In the genomic region with DNA sequence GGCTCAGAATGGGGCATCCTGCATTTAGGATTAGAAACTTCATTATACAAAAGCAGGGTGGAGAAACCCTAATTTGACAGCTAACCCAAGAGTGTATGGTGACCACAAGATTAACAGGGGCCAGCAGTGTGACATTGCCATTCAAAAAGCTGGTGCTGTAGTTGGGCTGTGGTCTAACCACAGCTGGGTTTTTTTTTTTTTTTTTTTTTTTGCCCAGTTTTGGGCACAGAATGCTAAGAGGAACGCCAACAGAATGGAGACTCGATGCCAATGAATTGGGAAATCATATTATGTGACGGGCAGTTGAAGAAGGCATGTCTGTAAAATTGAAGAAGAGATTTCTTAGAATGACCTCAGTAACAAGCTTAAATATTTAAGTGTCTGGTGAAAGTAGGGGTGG, we compare ENCODE assay signal across 13 cellular contexts. TPM values are rescaled to one million over a fixed set of nuclear protein-coding genes. Genes with fewer than 3 reads are reported as not detected.
DNase-seq lines count a peak whose midpoint lies in the region; ATAC-seq and TF ChIP-seq lines count a peak whose summit lies in the region.
"Had no signal": no experiment of that assay in that cellular context is flagged by ENCODE, and none has a peak within 500 bp of the region (broad histone marks: within the 10 kb centered on the region; RNA-seq: fewer than 3 reads in every experiment).

No MANE protein-coding gene starts in this region.

- no peak overlapping the region for H3K27ac Mint-ChIP-seq in stimulated activated effector memory CD8-positive, alpha-beta T cell treated with anti-CD3 and anti-CD28 coated beads, Interleukin-12 subunit alpha, Interleukin-12 subunit beta, amount 100 ng/mL, for 72 hours
- H3K27ac Mint-ChIP-seq: activated naive CD8-positive, alpha-beta T cell treated with anti-CD3 and anti-CD28 coated beads for 36 hours; T-cell had no signal

- H3K27ac ChIP-seq in Karpas-422 (ENCODE audit: low read length) = peak overlapping the region; percentile 95
- peak overlapping the region; percentile 93 for H3K27ac ChIP-seq in RWPE2 (ENCODE audit: poor library complexity, severe bottlenecking)

- H3K4me3 ChIP-seq in Karpas-422 (ENCODE audit: low read length) (no peak overlapping the region), RWPE2 (ENCODE audit: severe bottlenecking) (no peak overlapping the region), fibroblast of the aortic adventitia (ENCODE audit: low read depth, low read length) (no peak overlapping the region)
- H3K4me3 ChIP-seq: smooth muscle cell had no signal

- peak overlapping the region; percentile 56 for H3K4me2 ChIP-seq in Karpas-422 (ENCODE audit: low read depth, low read length, poor library complexity, severe bottlenecking)
- H3K4me2 ChIP-seq: smooth muscle cell had no signal

- H3K4me3 Mint-ChIP-seq in stimulated activated effector memory CD8-positive, alpha-beta T cell treated with anti-CD3 and anti-CD28 coated beads, Interleukin-12 subunit alpha, Interleukin-12 subunit beta, amount 100 ng/mL, for 72 hours = no peak overlapping the region
- H3K4me3 Mint-ChIP-seq: activated naive CD8-positive, alpha-beta T cell treated with anti-CD3 and anti-CD28 coated beads for 36 hours; T-cell had no signal

- H3K9ac ChIP-seq in Karpas-422 (ENCODE audit: low read length) = no peak overlapping the region

- H3K27me3 ChIP-seq in Karpas-422 (ENCODE audit: low read length) (no peaks in the 10 kb centered on the region), RWPE2 (ENCODE audit: insufficient read depth, poor library complexity, severe bottlenecking) (no peaks in the 10 kb centered on the region)

- no peaks in the 10 kb centered on the region for H3K36me3 ChIP-seq in Karpas-422 (ENCODE audit: insufficient read depth, low read length)
- H3K36me3 ChIP-seq in RWPE2 (ENCODE audit: low read depth) = 0 out of 2 replicates have a peak, but pooled peaks cover 4% of the 10 kb centered on the region

- H3K4me1 Mint-ChIP-seq in stimulated activated effector memory CD8-positive, alpha-beta T cell treated with anti-CD3 and anti-CD28 coated beads, Interleukin-12 subunit alpha, Interleukin-12 subunit beta, amount 100 ng/mL, for 72 hours = no peaks in the 10 kb centered on the region
- H3K4me1 Mint-ChIP-seq: T-cell had no signal

- peaks cover 93% of the 10 kb centered on the region for H3K4me1 ChIP-seq in Karpas-422 (ENCODE audit: low read length)
- peaks cover 50% of the 10 kb centered on the region for H3K4me1 ChIP-seq in RWPE2 (ENCODE audit: insufficient read depth, poor library complexity, severe bottlenecking)

- ATAC-seq in RWPE2 (ENCODE audit: low read depth) (no peak), HG03342 (IDR thresholded peaks at IDR 0.05; ENCODE audit: unreplicated experiment) (no peak), GM21390 (IDR thresholded peaks at IDR 0.05; ENCODE audit: unreplicated experiment) (no peak)
- peak; percentile 67 for ATAC-seq in stimulated activated effector memory CD8-positive, alpha-beta T cell treated with anti-CD3 and anti-CD28 coated beads, Interleukin-12 subunit alpha, Interleukin-12 subunit beta, amount 100 ng/mL, for 72 hours
- ATAC-seq: T-cell had no signal

- no peaks in the 10 kb centered on the region for H3K9me3 ChIP-seq in Karpas-422 (ENCODE audit: low read length)
- H3K9me3 ChIP-seq in RWPE2 (ENCODE audit: severe bottlenecking) = no peaks in the 10 kb centered on the region

- no peak for DNase-seq in Karpas-422
- DNase-seq in RWPE2 (ENCODE audit: low spot score) = no peak
- peak; percentile 60 for DNase-seq in fibroblast of the aortic adventitia (ENCODE audit: low read depth)
- no peak for DNase-seq in stimulated activated effector memory CD8-positive, alpha-beta T cell treated with anti-CD3 and anti-CD28 coated beads, Interleukin-12 subunit alpha, Interleukin-12 subunit beta, amount 100 ng/mL, for 72 hours (ENCODE audit: low spot score in 2 of 2)
- DNase-seq in SW 1271 (lab: John Stamatoyannopoulos, UW) = no peak
- DNase-seq: activated naive CD8-positive, alpha-beta T cell treated with anti-CD3 and anti-CD28 coated beads for 36 hours; effector CD4-positive, alpha-beta T cell; NCI-H526; stimulated activated CD8-positive, alpha-beta memory T cell treated with anti-CD3 and anti-CD28 coated beads, Interleukin-4, amount 100 ng/mL, for 48 hours; T-cell had no signal

- no peaks in the 10 kb centered on the region for H3K9me3 Mint-ChIP-seq in stimulated activated effector memory CD8-positive, alpha-beta T cell treated with anti-CD3 and anti-CD28 coated beads, Interleukin-12 subunit alpha, Interleukin-12 subunit beta, amount 100 ng/mL, for 72 hours
- H3K9me3 Mint-ChIP-seq: activated naive CD8-positive, alpha-beta T cell treated with anti-CD3 and anti-CD28 coated beads for 36 hours; T-cell had no signal

- H3K36me3 Mint-ChIP-seq in stimulated activated effector memory CD8-positive, alpha-beta T cell treated with anti-CD3 and anti-CD28 coated beads, Interleukin-12 subunit alpha, Interleukin-12 subunit beta, amount 100 ng/mL, for 72 hours = no peaks in the 10 kb centered on the region
- H3K36me3 Mint-ChIP-seq: activated naive CD8-positive, alpha-beta T cell treated with anti-CD3 and anti-CD28 coated beads for 36 hours; T-cell had no signal

- no peaks in the 10 kb centered on the region for H3K9me2 ChIP-seq in Karpas-422 (replicated peaks; ENCODE audit: insufficient read depth, low read length)

- H4K20me1 ChIP-seq in Karpas-422 (ENCODE audit: insufficient read depth, low read depth, low read length) = no peaks in the 10 kb centered on the region

- H3K79me2 ChIP-seq in Karpas-422 (ENCODE audit: low read length) = peaks cover 27% of the 10 kb centered on the region; the same call in 1 of the 2 replicates

- H2AFZ ChIP-seq in Karpas-422 (ENCODE audit: low read length) = no peak overlapping the region

- TF ChIP-seq CTCF in RWPE2 (IDR thresholded peaks at IDR 0.05; ENCODE audit: poor library complexity, severe bottlenecking) = no peak
- no peak for TF ChIP-seq CTCF in fibroblast of the aortic adventitia (IDR thresholded peaks at IDR 0.05; ENCODE audit: insufficient read depth, low read length)

RNA-seq across cellular contexts. Expression of a gene that starts 58.4 kb away (rescaled TPM):
- total RNA-seq in Karpas-422 (2014; rRNA removed; shearing (Covaris generic); ENCODE audit: low replicate concordance) = 15.8 and 38.3 TPM in 2 replicates
- 32.0 and 42.0 TPM in 2 replicates for total RNA-seq in fibroblast of the aortic adventitia (ENCODE audit: low replicate concordance)
